In the genomic region with DNA sequence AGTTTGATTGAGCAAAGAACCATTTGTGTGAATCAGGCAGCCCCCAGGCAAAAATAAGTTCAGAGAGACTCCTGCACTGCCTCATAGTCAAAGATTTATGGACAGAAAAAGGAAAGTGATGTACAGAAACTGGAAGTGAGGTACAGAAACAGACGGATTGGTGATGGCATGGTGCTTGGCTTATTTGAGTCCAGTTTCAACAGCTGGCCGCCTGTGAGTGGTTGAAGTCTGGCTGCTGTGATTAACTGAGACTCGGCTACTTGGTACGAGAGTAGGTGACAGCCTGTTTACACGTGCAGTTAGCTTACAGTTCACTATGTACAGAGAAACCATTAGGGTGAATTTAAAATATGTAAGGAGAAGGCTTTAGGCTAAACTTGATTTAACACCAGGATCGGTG, we compare ENCODE assay signal across 26 cellular contexts. TPM values are rescaled to one million over a fixed set of nuclear protein-coding genes. Genes with fewer than 3 reads are reported as not detected.
A peak's percentile ranks its signal among the peaks of the same experiment; 100 is the strongest.
DNase-seq lines count a peak whose midpoint lies in the region; TF ChIP-seq lines count a peak whose summit lies in the region.
"Had no signal": no experiment of that assay in that cellular context is flagged by ENCODE, and none has a peak within 500 bp of the region (broad histone marks: within the 10 kb centered on the region; RNA-seq: fewer than 3 reads in every experiment).

No MANE protein-coding gene starts in this region.

- no peak overlapping the region for H4K8ac ChIP-seq in mesendoderm (ENCODE audit: low read depth, low read length)

- H3K4me3 ChIP-seq in mesendoderm (ENCODE audit: low read length) (no peak overlapping the region), vagina (no peak overlapping the region)
- H3K4me3 ChIP-seq: colonic mucosa, hepatocyte, testis had no signal

- peaks cover 36% of the 10 kb centered on the region for H3K4me1 ChIP-seq in mesendoderm (ENCODE audit: control insufficient read depth, low read depth, low read length)
- H3K4me1 ChIP-seq in vagina = no peaks in the 10 kb centered on the region
- H3K4me1 ChIP-seq: colonic mucosa, testis had no signal

- H3K9ac ChIP-seq in mesendoderm (ENCODE audit: low read length) = no peak overlapping the region
- H3K9ac ChIP-seq: SK-N-SH had no signal

- no peak overlapping the region for H3K4ac ChIP-seq in mesendoderm (ENCODE audit: low read depth, low read length)

- peak overlapping the region; percentile 65 for H2BK5ac ChIP-seq in mesendoderm (ENCODE audit: low read length)

- H3K27me3 ChIP-seq in mesendoderm (ENCODE audit: insufficient read depth, low read length, poor library complexity) (no peaks in the 10 kb centered on the region), vagina (no peaks in the 10 kb centered on the region)
- H3K27me3 ChIP-seq: colonic mucosa, hepatocyte, testis had no signal

- no peaks in the 10 kb centered on the region for H3K79me2 ChIP-seq in mesendoderm (ENCODE audit: control insufficient read depth, insufficient read depth, low read length)
- H3K79me2 ChIP-seq: hepatocyte had no signal

- peak overlapping the region; percentile 57 for H3K56ac ChIP-seq in mesendoderm (ENCODE audit: low read length)

- H3K23ac ChIP-seq in mesendoderm (ENCODE audit: low read length) = no peak overlapping the region

- H3K36me3 ChIP-seq in mesendoderm (ENCODE audit: control insufficient read depth, insufficient read depth, low read length) (no peaks in the 10 kb centered on the region), vagina (no peaks in the 10 kb centered on the region)
- H3K36me3 ChIP-seq: colonic mucosa had no signal

- no peak for TF ChIP-seq CTCF in vagina (IDR thresholded peaks at IDR 0.05)

- H3K79me1 ChIP-seq in mesendoderm (ENCODE audit: low read length) = no peaks in the 10 kb centered on the region

- H3K27ac ChIP-seq in mesendoderm (ENCODE audit: low read depth, low read length) (peak overlapping the region; percentile 90), vagina (no peak overlapping the region)
- H3K27ac ChIP-seq: colonic mucosa, hepatocyte, testis had no signal

- no peak for TF ChIP-seq POLR2A in vagina (IDR thresholded peaks at IDR 0.05)

- peak overlapping the region; percentile 73 for H2BK120ac ChIP-seq in mesendoderm (ENCODE audit: low read depth, low read length)

- no peak overlapping the region for H4K5ac ChIP-seq in mesendoderm (ENCODE audit: low read length)

- no peak overlapping the region for H2AK5ac ChIP-seq in mesendoderm (ENCODE audit: low read length)

- intact Hi-C loops in vagina (cut with DNase I) = no loop called here

- no peak overlapping the region for H2BK15ac ChIP-seq in mesendoderm (replicated peaks; ENCODE audit: low read depth)

- H3K9me3 ChIP-seq in vagina = no peaks in the 10 kb centered on the region
- H3K9me3 ChIP-seq: colonic mucosa, SK-N-SH, testis had no signal

- no peak overlapping the region for H3K4me2 ChIP-seq in mesendoderm (ENCODE audit: low read length)
- H3K4me2 ChIP-seq: hepatocyte, SK-N-SH had no signal

- H3K18ac ChIP-seq in mesendoderm (ENCODE audit: low read length) = no peak overlapping the region

- WGBS in mesendoderm (ENCODE audit: extremely low coverage, insufficient coverage, low lambda C conversion rate) = no CpG with 5 or more reads among the region's 6 CpGs

- DNase-seq in ELR (ENCODE audit: low read depth) = peak; percentile 38
- peak; percentile 60 for DNase-seq in MV-4-11 (lab: John Stamatoyannopoulos, UW)
- DNase-seq in ecto neural progenitor cell (ENCODE audit: low spot score) = peak; percentile 12
- DNase-seq in mesendoderm = no peak
- no peak for DNase-seq in stimulated activated CD8-positive, alpha-beta memory T cell treated with anti-CD3 and anti-CD28 coated beads, Interleukin-4, amount 100 ng/mL, for 48 hours
- no peak for DNase-seq in vagina (ENCODE audit: extremely low spot score in 2 of 2)
- no peak for DNase-seq in NCI-H1436 treated with DMSO at 0.1 percent for 48 hours (lab: John Stamatoyannopoulos, UW)
- DNase-seq: activated B cell treated with CpG ODN at 0.5 μM for 24 hours; activated CD4-positive, alpha-beta memory T cell treated with anti-CD3 and anti-CD28 coated beads for 36 hours; activated gamma-delta T cell treated with Interleukin-2 at 50 U/mL for 16 hours; colonic mucosa; left ventricle myocardium superior; NCI-H1105 treated with DMSO at 0.1 percent for 48 hours; NCI-H2107; NCI-H510A treated with DMSO at 0.1 percent for 48 hours; RPMI8226; SK-N-SH; stimulated activated CD4-positive, alpha-beta T cell treated with anti-CD3 and anti-CD28 coated beads, Interleukin-2, amount 100 ng/mL, for 24 hours; testis had no signal

RNA-seq across cellular contexts. Expression of a gene that starts 4.9 kb away (rescaled TPM):
- 0.18 TPM for polyA plus RNA-seq in mesendoderm (2013, experiment 1 of 2)
- polyA plus RNA-seq in mesendoderm (2013, experiment 2 of 2) = not detected
- not detected for total RNA-seq in vagina
- total RNA-seq: activated B cell treated with CpG ODN at 0.5 μM for 24 hours; activated CD4-positive, alpha-beta memory T cell treated with anti-CD3 and anti-CD28 coated beads for 36 hours; colonic mucosa; endothelial cell of umbilical vein; fibroblast of villous mesenchyme; left ventricle myocardium superior; mononuclear cell; neural crest cell; progenitor cell of endocrine pancreas; skeletal muscle tissue had no signal
- polyA plus RNA-seq: endothelial cell of umbilical vein, SK-N-SH had no signal

RNA-seq across cellular contexts. Expression of a gene that starts 20.5 kb away (rescaled TPM):
- 58.2 TPM for polyA plus RNA-seq in mesendoderm (2013, experiment 1 of 2)
- polyA plus RNA-seq in mesendoderm (2013, experiment 2 of 2) = 58.6 TPM
- total RNA-seq in vagina = 110 TPM

Comparison
In these comparisons a context has a peak if more than half of its experiments do, and no peak if none do; other contexts are left out.
1. DNase-seq: peak in ELR (single experiment), MV-4-11 (single experiment) and ecto neural progenitor cell (single experiment); none in mesendoderm (single experiment), stimulated activated CD8-positive, alpha-beta memory T cell treated with anti-CD3 and anti-CD28 coated beads, Interleukin-4, amount 100 ng/mL, for 48 hours (single experiment), vagina (0 of 2) and NCI-H1436 treated with DMSO at 0.1 percent for 48 hours (single experiment).